ENCODE assay signal across 8 cellular contexts in the genomic region with DNA sequence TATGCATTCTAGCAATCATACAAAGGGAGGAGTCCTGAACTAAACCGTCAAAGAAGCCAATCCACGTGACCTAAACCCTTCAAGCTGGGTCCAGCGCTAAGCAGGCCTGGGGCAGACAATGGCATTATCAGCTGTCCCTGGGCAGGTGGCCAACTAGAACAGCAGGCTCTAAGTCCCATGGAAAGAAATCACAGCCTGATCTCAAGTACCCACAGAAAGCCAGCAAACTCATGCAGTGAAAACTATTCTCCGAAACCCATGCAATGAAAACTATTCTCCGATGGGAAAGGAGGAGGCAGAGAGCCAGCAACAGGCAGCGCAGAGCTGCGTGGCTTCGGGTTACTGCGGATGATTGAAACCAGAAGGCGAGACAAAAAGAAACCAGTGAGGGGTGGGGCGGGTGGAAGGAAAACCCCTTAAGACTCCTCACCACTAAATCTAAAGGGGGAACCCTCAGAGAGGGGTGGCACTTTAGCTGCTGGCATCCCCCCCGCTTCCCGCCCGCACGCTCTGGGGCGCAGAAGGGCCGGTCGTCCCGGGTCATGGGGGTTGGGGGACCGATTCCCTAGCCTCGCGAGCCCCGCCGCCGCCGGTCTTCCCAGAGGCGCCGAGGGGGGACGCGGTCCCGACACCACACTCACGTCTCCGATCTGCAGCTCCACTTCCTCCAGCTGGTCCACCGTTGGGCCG. TPM values are rescaled to one million over a fixed set of nuclear protein-coding genes. Genes with fewer than 3 reads are reported as not detected.
A peak's percentile ranks its signal among the peaks of the same experiment; 100 is the strongest.
DNase-seq lines count a peak whose midpoint lies in the region; ATAC-seq, FAIRE-seq and TF ChIP-seq lines count a peak whose summit lies in the region.

No MANE protein-coding gene starts in this region.

- H3K27me3 ChIP-seq in adrenal gland = no peaks in the 10 kb centered on the region

- FAIRE-seq in urothelium cell line (lab: Jason Lieb, UNC) = no peak

- H3K9ac ChIP-seq in SK-N-MC (ENCODE audit: insufficient read length) = peak overlapping the region; percentile 81

- intact Hi-C loops in adrenal gland (cut with DNase I) (no loop called here), left cardiac atrium (cut with DNase I) (no loop called here), posterior vena cava (cut with DNase I) (no loop called here)

- no peaks in the 10 kb centered on the region for H3K9me3 ChIP-seq in SK-N-MC (ENCODE audit: low read depth, low read length)
- H3K9me3 ChIP-seq in adrenal gland (replicated peaks in 1 of 3) = no peaks in the 10 kb centered on the region

- H3K36me3 ChIP-seq in SK-N-MC (ENCODE audit: insufficient read depth, low read length) (peaks cover 23% of the 10 kb centered on the region), adrenal gland (replicated peaks in 1 of 2) (no peaks in the 10 kb centered on the region)

- peak overlapping the region; percentile 97 for H3K4me3 ChIP-seq in SK-N-MC
- H3K4me3 ChIP-seq in adrenal gland = peak overlapping the region; percentile 72 to 95 (median 84)

- ATAC-seq in GM21825 (IDR thresholded peaks at IDR 0.05; ENCODE audit: unreplicated experiment) (peak; percentile 27), left cardiac atrium (peak; percentile 28 to 48)

- DNase-seq in ELR (ENCODE audit: low read depth) (peak; percentile 77), Kasumi-1 (lab: John Stamatoyannopoulos, UW) (peak; percentile 52 to 56), SK-N-MC (ENCODE audit: low read depth, low spot score) (peak; percentile 42), adrenal gland (peak; percentile 70 to 92 (median 87)), left cardiac atrium (peak; percentile 87), posterior vena cava (ENCODE audit: low spot score) (peak; percentile 85), urothelium cell line (ENCODE audit: low spot score) (peak; percentile 42)

- TF ChIP-seq POLR2A in adrenal gland (IDR thresholded peaks at IDR 0.05) = peak in 1 of 2 donors; percentile 23

- 0 to 1% (median 0%) methylated on average over 26 to 35 of the region's 35 CpGs for WGBS in adrenal gland, 4 donors

- no peak for TF ChIP-seq CTCF in adrenal gland (IDR thresholded peaks at IDR 0.05)

- H3K4me1 ChIP-seq in adrenal gland (replicated peaks in 1 of 2) = peaks cover 14 to 18% of the 10 kb centered on the region in 2 donors

- H3K27ac ChIP-seq in SK-N-MC = peak overlapping the region; percentile 80
- peak overlapping the region; percentile 54 to 98 (median 86) for H3K27ac ChIP-seq in adrenal gland

RNA-seq across cellular contexts. Expression of a gene that starts 0.6 kb away (rescaled TPM):
- total RNA-seq in adrenal gland (10 to 100 TPM in 1 of 8 donors, 1 to 10 TPM in 7; 2.4 to 10.3 (median 3.5) TPM), left cardiac atrium (1 to 10 TPM; 2.8 to 3.3 TPM), posterior vena cava (1 to 10 TPM; 4.6 to 5.0 TPM)
- 1 to 10 TPM; 1.6 to 7.1 (median 2.3) TPM for polyA plus RNA-seq in adrenal gland

RNA-seq across cellular contexts. Expression of a gene that starts 1.0 kb away (rescaled TPM):
- total RNA-seq in adrenal gland = 10 to 100 TPM; 54.9 to 97.4 (median 86.4) TPM
- 100 to 1,000 TPM in 1 of 3 donors, 10 to 100 TPM in 2; 22.7 to 166 (median 41.2) TPM for polyA plus RNA-seq in adrenal gland
- total RNA-seq in left cardiac atrium = 100 to 1,000 TPM; 161 to 171 TPM
- 10 to 100 TPM; 19.1 to 21.9 TPM for total RNA-seq in posterior vena cava

RNA-seq across cellular contexts. Expression of a gene that starts 52.1 kb away (rescaled TPM):
- 10 to 100 TPM; 12.3 to 24.7 (median 20.8) TPM for total RNA-seq in adrenal gland
- polyA plus RNA-seq in adrenal gland = 10 to 100 TPM; 16.8 to 95.6 (median 18.9) TPM
- 10 to 100 TPM; 22.6 to 30.7 TPM for total RNA-seq in left cardiac atrium
- total RNA-seq in posterior vena cava = 10 to 100 TPM; 13.6 to 14.9 TPM

Comparison
In these comparisons a context has a peak if more than half of its experiments do, and no peak if none do; other contexts are left out.
1. Peak in every context shown above with its lines: DNase-seq, ATAC-seq, H3K4me3 ChIP-seq and H3K27ac ChIP-seq.